ENCODE assay signal across 8 cellular contexts in the genomic region with DNA sequence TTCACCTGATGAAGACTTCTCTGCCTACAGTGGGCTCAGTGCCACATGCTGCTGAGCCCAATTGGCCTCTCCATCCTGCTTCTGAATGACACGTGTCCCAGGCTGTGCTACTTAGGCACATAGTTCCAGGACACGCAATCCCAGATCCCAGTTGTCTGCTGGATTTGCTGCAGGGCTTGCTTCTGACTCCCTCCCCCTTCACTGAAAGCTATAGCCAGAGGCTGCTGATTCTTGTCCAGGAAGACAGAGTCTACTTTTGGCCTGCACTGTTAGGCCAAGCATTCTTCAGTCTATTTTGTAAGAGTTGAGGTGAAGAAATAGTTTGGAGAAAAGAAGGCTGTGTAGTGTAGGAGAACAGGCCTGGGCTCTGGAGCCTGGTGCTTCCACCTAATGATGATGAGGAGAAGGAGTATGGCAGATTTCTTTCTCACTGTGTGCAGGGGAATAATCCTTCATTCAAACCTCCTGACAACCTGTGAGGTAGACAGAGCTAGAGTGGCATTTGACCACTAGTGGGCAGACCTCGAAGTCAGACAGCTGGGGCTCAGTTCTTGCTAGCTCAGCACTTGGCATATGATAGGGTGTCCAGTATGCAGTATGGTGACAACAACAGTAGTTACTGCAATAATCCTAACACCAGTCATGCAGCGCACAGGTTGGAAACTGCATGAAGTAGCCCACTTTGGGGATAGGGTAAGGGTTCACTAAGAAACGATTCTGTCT. TPM values are rescaled to one million over a fixed set of nuclear protein-coding genes. Genes with fewer than 3 reads are reported as not detected.
DNase-seq lines count a peak whose midpoint lies in the region; ATAC-seq, FAIRE-seq and TF ChIP-seq lines count a peak whose summit lies in the region.

No MANE protein-coding gene starts in this region.

- peak; percentile 5; the same call in 1 of the 2 replicates for ATAC-seq in IMR-90 (ENCODE audit: low read depth)
- peak; percentile 96 for ATAC-seq in GM12878
- no peak for ATAC-seq in GM18870 (IDR thresholded peaks at IDR 0.05; ENCODE audit: unreplicated experiment)

- H3K9me3 ChIP-seq in IMR-90 (ENCODE audit: control insufficient read depth, insufficient read depth, low read length) (no peaks in the 10 kb centered on the region), GM12878 (replicated peaks; ENCODE audit: control insufficient read depth, insufficient read depth, low read length) (no peaks in the 10 kb centered on the region)

- H3K4me3 ChIP-seq in IMR-90 (ENCODE audit: insufficient read depth, low read depth, low read length) (no peak overlapping the region), GM12878 (no peak overlapping the region)

- no peak overlapping the region for H2BK5ac ChIP-seq in IMR-90 (ENCODE audit: low read depth, low read length, poor library complexity, severe bottlenecking)

- in situ Hi-C loops in IMR-90 (cut with MboI; ENCODE audit: low sequenced_read_pairs) (no loop called here), GM12878 (cut with MboI) (no loop called here)

- no peak overlapping the region for H3K23ac ChIP-seq in IMR-90 (ENCODE audit: low read depth, low read length)

- intact Hi-C loops in IMR-90 (cut with micrococcal nuclease) (no loop called here), GM12878 (cut with micrococcal nuclease; ENCODE audit: unreplicated experiment) (loop anchor here (10.0 kb wide), 1 partner anchor 133 kb away; no protein-coding TSS in a partner anchor)

- H3K4me2 ChIP-seq in IMR-90 (ENCODE audit: low read depth, low read length) (no peak overlapping the region), GM12878 (ENCODE audit: control insufficient read depth, insufficient read depth) (no peak overlapping the region)

- no peak overlapping the region for H3K4me3 Mint-ChIP-seq in activated T-cell treated with anti-CD3 and anti-CD28 coated beads, Interleukin-2, amount 50 U/mL, for 24 hours

- no peaks in the 10 kb centered on the region for H3K79me2 ChIP-seq in GM12878 (ENCODE audit: control insufficient read depth, insufficient read depth, low read length)

- BruUV-seq in IMR-90 (replicated peaks; lab: Mats Ljungman, UMichigan) (no TSS peak), GM12878 (replicated peaks; lab: Mats Ljungman, UMichigan) (no TSS peak)

- H3K79me1 ChIP-seq in IMR-90 (ENCODE audit: low read depth in 1 of 2, low read length in 2 of 2): peaks cover 0 to 9% of the 10 kb centered on the region in 2 experiments; a peak in 2 of 4 replicates

- H3K27ac ChIP-seq in IMR-90 (ENCODE audit: insufficient read depth, low read length) (no peak overlapping the region; the same call in 1 of the 2 replicates), GM12878 (ENCODE audit: control insufficient read depth, insufficient read depth) (no peak overlapping the region)

- H2AK9ac ChIP-seq in IMR-90 (replicated peaks; ENCODE audit: low read depth, low read length, poor library complexity): peak overlapping the region; percentile 53

- H4K20me1 ChIP-seq in IMR-90 (ENCODE audit: insufficient read depth, low read length): no peaks in the 10 kb centered on the region
- no peaks in the 10 kb centered on the region for H4K20me1 ChIP-seq in GM12878 (ENCODE audit: control insufficient read depth, insufficient read depth)

- dilution Hi-C loops in IMR-90 (cut with HindIII; ENCODE audit: low sequenced_read_pairs, unreplicated experiment): no loop called here

- SMC1A ChIA-PET in GM12878 (lab: Charles Lee; ENCODE audit: uncharacterized antibody, unreplicated experiment): interaction anchor here (0.6 to 2.5 kb wide), 2 partner anchors 10 to 186 kb away, joined by 3 to 7 read pairs; no protein-coding TSS in a partner anchor

- H2AFZ ChIP-seq in IMR-90 (replicated peaks; ENCODE audit: low read length, poor library complexity) (no peak overlapping the region), GM12878 (ENCODE audit: control insufficient read depth, low read depth, low read length) (no peak overlapping the region)

- H3K9me3 Mint-ChIP-seq in activated T-cell treated with anti-CD3 and anti-CD28 coated beads, Interleukin-2, amount 50 U/mL, for 24 hours: no peaks in the 10 kb centered on the region

- TF ChIP-seq CTCF in IMR-90 (conservative IDR thresholded peaks at IDR 0.05; ENCODE audit: low read depth, low read length): peak; percentile 28; the same call in 1 of the 2 replicates
- peak; percentile 43 to 71 (median 70) for TF ChIP-seq CTCF in GM12878 (IDR thresholded peaks at IDR 0.05 in 2 of 3, conservative IDR thresholded peaks at IDR 0.05 in 1 of 3; ENCODE audit: control insufficient read depth in 2 of 3, extremely low read depth in 1 of 3, insufficient read depth in 1 of 3, low read depth in 3 of 3, low read length in 3 of 3)

- H3K36me3 Mint-ChIP-seq in activated T-cell treated with anti-CD3 and anti-CD28 coated beads, Interleukin-2, amount 50 U/mL, for 24 hours (ENCODE audit: low read depth): no peaks in the 10 kb centered on the region

- peak overlapping the region; percentile 21; the same call in 2 of the 3 replicates for H2BK15ac ChIP-seq in IMR-90 (ENCODE audit: low read depth, low read length)

- H3K27me3 Mint-ChIP-seq in activated T-cell treated with anti-CD3 and anti-CD28 coated beads, Interleukin-2, amount 50 U/mL, for 24 hours: no peaks in the 10 kb centered on the region

- no peaks in the 10 kb centered on the region for H3K4me1 Mint-ChIP-seq in activated T-cell treated with anti-CD3 and anti-CD28 coated beads, Interleukin-2, amount 50 U/mL, for 24 hours (ENCODE audit: low read depth)

- DNase-seq in NCI-H2029 (lab: John Stamatoyannopoulos, UW) (peak; percentile 25), NCI-H2029 treated with DMSO at 0.1 percent for 48 hours (lab: John Stamatoyannopoulos, UW) (no peak), IMR-90 (peak; percentile 51), GM12878 (ENCODE audit: low read depth, low spot score) (no peak), left kidney (ENCODE audit: low read depth, low spot score) (peak; percentile 51)
- no peak for DNase-seq in activated T-cell treated with anti-CD3 and anti-CD28 coated beads, Interleukin-2, amount 50 U/mL, for 24 hours
- DNase-seq in activated effector memory CD4-positive, alpha-beta T cell treated with anti-CD3 and anti-CD28 coated beads, Interleukin-2, amount 50 U/mL, for 16 hours: no peak

- H3K14ac ChIP-seq in IMR-90 (replicated peaks; ENCODE audit: low read depth, low read length): no peak overlapping the region; the same call in 1 of the 2 replicates

- peak overlapping the region; percentile 13; the same call in 1 of the 2 replicates for H3K4ac ChIP-seq in IMR-90 (ENCODE audit: low read depth, low read length)

- no peaks in the 10 kb centered on the region for H3K27me3 ChIP-seq in IMR-90 (ENCODE audit: control insufficient read depth, insufficient read depth, low read length)
- no peaks in the 10 kb centered on the region for H3K27me3 ChIP-seq in GM12878 (replicated peaks in 1 of 2; ENCODE audit: control insufficient read depth in 2 of 2, insufficient read depth in 2 of 2, low read length in 1 of 2)

- no peak overlapping the region for H3K27ac Mint-ChIP-seq in activated T-cell treated with anti-CD3 and anti-CD28 coated beads, Interleukin-2, amount 50 U/mL, for 24 hours

- no peak overlapping the region for H3K56ac ChIP-seq in IMR-90 (ENCODE audit: extremely low read depth, insufficient read depth, low read length)

- peaks cover 12% of the 10 kb centered on the region for H3K9me1 ChIP-seq in IMR-90 (ENCODE audit: insufficient read depth, low read length)

- H3K9ac ChIP-seq in IMR-90 (ENCODE audit: low read depth, low read length): no peak overlapping the region
- no peak overlapping the region for H3K9ac ChIP-seq in GM12878 (ENCODE audit: control insufficient read depth, insufficient read depth, low read length)

- peak overlapping the region; percentile 40; the same call in 1 of the 2 replicates for H2BK120ac ChIP-seq in IMR-90 (ENCODE audit: low read depth, low read length)

- RAD21 ChIA-PET in GM12878 (lab: Charles Lee; ENCODE audit: unreplicated experiment): no interaction called here

- H2BK20ac ChIP-seq in IMR-90 (ENCODE audit: low read depth, low read length): peak overlapping the region; percentile 72

- CTCF ChIA-PET in IMR-90 (lab: Yijun Ruan, JAX) (interaction anchor here (0.8 to 1.1 kb wide), 2 partner anchors 20 to 129 kb away, joined by 3 to 4 read pairs; no protein-coding TSS in a partner anchor), GM12878 (lab: Yijun Ruan, JAX) (interaction anchor here (0.9 to 1.6 kb wide), 7 partner anchors 11 to 289 kb away, joined by 3 to 4 read pairs (median 3); no protein-coding TSS in a partner anchor)

- TF ChIP-seq EP300 in GM12878 (IDR thresholded peaks at IDR 0.05; ENCODE audit: borderline replicate concordance in 1 of 2, control insufficient read depth in 1 of 2, low read depth in 2 of 2, low read length in 2 of 2): no peak

- TF ChIP-seq POLR2A in IMR-90 (IDR thresholded peaks at IDR 0.05; ENCODE audit: low read depth, low read length): no peak
- no peak for TF ChIP-seq POLR2A in GM12878 (IDR thresholded peaks at IDR 0.05; ENCODE audit: low read depth, low read length)

- peak overlapping the region; percentile 57; the same call in 1 of the 2 replicates for H2AK5ac ChIP-seq in IMR-90 (ENCODE audit: low read depth, low read length)

- peak overlapping the region; percentile 7; the same call in 1 of the 2 replicates for H4K5ac ChIP-seq in IMR-90 (ENCODE audit: low read depth, low read length)

- 0 out of 2 replicates have a peak overlapping the region, but pooled peaks have one; percentile 5 for H4K91ac ChIP-seq in IMR-90 (ENCODE audit: insufficient read depth, low read depth, low read length)

- 86% methylated on average over 2 of the region's 5 CpGs; no CpG with 5 or more reads in 1 of the 2 experiments for WGBS in IMR-90 (ENCODE audit: extremely low coverage in 2 of 2, insufficient read length in 1 of 2), 2 experiments
- 78% methylated on average over 5 of the region's 5 CpGs for WGBS in GM12878 (ENCODE audit: insufficient coverage, insufficient replicate concordance, low lambda C conversion rate, missing lambda C conversion rate)

- H3K4me1 ChIP-seq in IMR-90 (ENCODE audit: control insufficient read depth, insufficient read depth, low read length): peaks cover 19% of the 10 kb centered on the region
- no peaks in the 10 kb centered on the region for H3K4me1 ChIP-seq in GM12878 (ENCODE audit: control insufficient read depth, insufficient read depth, low read length)

- POLR2A ChIA-PET in IMR-90 (lab: Charles Lee; ENCODE audit: unreplicated experiment): interaction anchor here (0.6 kb wide), 1 partner anchor 354 kb away, joined by 4 read pairs; no protein-coding TSS in a partner anchor
- POLR2A ChIA-PET in GM12878 (lab: Charles Lee): no interaction called here

- TF ChIP-seq RAD21 in IMR-90 (IDR thresholded peaks at IDR 0.05; ENCODE audit: low read length): no peak
- peak; percentile 49 for TF ChIP-seq RAD21 in GM12878 (IDR thresholded peaks at IDR 0.05; ENCODE audit: insufficient read depth, low read depth, low read length)

- H3K18ac ChIP-seq in IMR-90 (ENCODE audit: low read depth, low read length): peak overlapping the region; percentile 36; the same call in 1 of the 2 replicates

- no peak for FAIRE-seq in GM12878 (lab: Jason Lieb, UNC)

- H4K8ac ChIP-seq in IMR-90 (ENCODE audit: low read depth in 2 of 2, low read length in 2 of 2): peak overlapping the region in 1 of 2 experiments; percentile 1; a peak in 1 of 4 replicates

- H3K36me3 ChIP-seq in IMR-90 (ENCODE audit: control insufficient read depth, insufficient read depth, low read length) (no peaks in the 10 kb centered on the region), GM12878 (ENCODE audit: control insufficient read depth in 2 of 2, insufficient read depth in 2 of 2, low read length in 1 of 2) (no peaks in the 10 kb centered on the region)

RNA-seq across cellular contexts. Expression of a gene that starts 19.5 kb away (rescaled TPM):
- under 0.01 and 0.28 TPM in 2 replicates for total RNA-seq in IMR-90 (2012; rRNA removed)
- 0.04 and 0.09 TPM in 2 replicates for polyA plus RNA-seq in IMR-90 (2012; rRNA removed)
- polyA plus RNA-seq in IMR-90 (2012; cell fraction: cytosol; rRNA removed): 0.02 TPM in 1 of 2 replicates, not detected in the other
- polyA plus RNA-seq in IMR-90 (2012; cell fraction: nucleus; rRNA removed; ENCODE audit: low replicate concordance): 0.05 TPM in 1 of 2 replicates, not detected in the other
- not detected in 2 replicates for total RNA-seq in GM12878 (2013; cell fraction: nucleolus; rRNA removed)
- total RNA-seq in GM12878 (2014; rRNA removed): not detected in 2 replicates
- total RNA-seq in GM12878 (2014; rRNA removed; fragmentation: Illumina TruSeq; extraction: Trizol): not detected in 2 replicates
- total RNA-seq in GM12878 (2021): not detected in 2 replicates
- polyA plus RNA-seq in GM12878 (2011; ENCODE audit: low read depth): not detected
- polyA plus RNA-seq in GM12878 (2011; rRNA removed): not detected in 2 replicates
- polyA plus RNA-seq in GM12878 (2011; cell fraction: cytosol; rRNA removed): not detected in 2 replicates
- not detected in 2 replicates for polyA plus RNA-seq in GM12878 (2011; cell fraction: nucleus; rRNA removed)
- polyA plus RNA-seq in GM12878 (2012): not detected in 2 replicates
- not detected in 2 replicates for polyA plus RNA-seq in GM12878 (2014; fragmentation: Illumina TruSeq; extraction: Trizol)
- polyA plus RNA-seq in GM12878 (2014; fragmentation: Nextera tagmentation; extraction: Ambion mirVana): under 1 TPM in 1 of 2 experiments, not detected in 1; 0.03 TPM
- polyA plus RNA-seq in GM12878 (2014; rRNA removed): not detected in 2 replicates
- polyA plus RNA-seq in GM12878 (2016; fragmentation: Nextera tagmentation; extraction: Ambion mirVana): under 1 TPM; 0.42 to 0.47 TPM
- not detected in 2 replicates for polyA minus RNA-seq in GM12878 (2011; rRNA and poly(A)+ RNA removed)
- not detected in 2 replicates for polyA minus RNA-seq in GM12878 (2011; cell fraction: cytosol; rRNA and poly(A)+ RNA removed)
- not detected in 2 replicates for polyA minus RNA-seq in GM12878 (2011; cell fraction: nucleus; rRNA and poly(A)+ RNA removed)

RNA-seq across cellular contexts. Expression of a gene that starts 34.0 kb away (rescaled TPM):
- total RNA-seq in IMR-90 (2012; rRNA removed): under 0.01 and 0.36 TPM in 2 replicates
- 0.26 TPM in 2 replicates for polyA plus RNA-seq in IMR-90 (2012; rRNA removed)
- polyA plus RNA-seq in IMR-90 (2012; cell fraction: cytosol; rRNA removed): 0.06 and 0.09 TPM in 2 replicates
- 0.08 and 0.50 TPM in 2 replicates for polyA plus RNA-seq in IMR-90 (2012; cell fraction: nucleus; rRNA removed; ENCODE audit: low replicate concordance)
- total RNA-seq in GM12878 (2013; cell fraction: nucleolus; rRNA removed): not detected in 2 replicates
- 0.06 TPM in 1 of 2 replicates, not detected in the other for total RNA-seq in GM12878 (2014; rRNA removed)
- total RNA-seq in GM12878 (2014; rRNA removed; fragmentation: Illumina TruSeq; extraction: Trizol): 0.09 TPM in 1 of 2 replicates, not detected in the other
- total RNA-seq in GM12878 (2021): 0.08 TPM in 1 of 2 replicates, not detected in the other
- polyA plus RNA-seq in GM12878 (2011; ENCODE audit: low read depth): 0.28 TPM
- 0.03 and 0.06 TPM in 2 replicates for polyA plus RNA-seq in GM12878 (2011; rRNA removed)
- polyA plus RNA-seq in GM12878 (2011; cell fraction: cytosol; rRNA removed): 0.05 TPM in 1 of 2 replicates, not detected in the other
- 0.07 TPM in 1 of 2 replicates, not detected in the other for polyA plus RNA-seq in GM12878 (2011; cell fraction: nucleus; rRNA removed)
- 0.07 and 0.08 TPM in 2 replicates for polyA plus RNA-seq in GM12878 (2012)
- 0.13 and 0.51 TPM in 2 replicates for polyA plus RNA-seq in GM12878 (2014; fragmentation: Illumina TruSeq; extraction: Trizol)
- polyA plus RNA-seq in GM12878 (2014; fragmentation: Nextera tagmentation; extraction: Ambion mirVana): under 1 TPM; 0.04 to 0.27 TPM
- 0.03 TPM in 1 of 2 replicates, not detected in the other for polyA plus RNA-seq in GM12878 (2014; rRNA removed)
- polyA plus RNA-seq in GM12878 (2016; fragmentation: Nextera tagmentation; extraction: Ambion mirVana): under 1 TPM; 0.54 to 0.67 TPM
- not detected in 2 replicates for polyA minus RNA-seq in GM12878 (2011; rRNA and poly(A)+ RNA removed)
- not detected in 2 replicates for polyA minus RNA-seq in GM12878 (2011; cell fraction: cytosol; rRNA and poly(A)+ RNA removed)
- polyA minus RNA-seq in GM12878 (2011; cell fraction: nucleus; rRNA and poly(A)+ RNA removed): not detected in 2 replicates

Comparison
In these comparisons a context has a peak if more than half of its experiments do, and no peak if none do; other contexts are left out.
1. DNase-seq: peak in NCI-H2029 (single experiment), IMR-90 (single experiment) and left kidney (single experiment); none in NCI-H2029 treated with DMSO at 0.1 percent for 48 hours (single experiment), GM12878 (single experiment), activated T-cell treated with anti-CD3 and anti-CD28 coated beads, Interleukin-2, amount 50 U/mL, for 24 hours (single experiment) and activated effector memory CD4-positive, alpha-beta T cell treated with anti-CD3 and anti-CD28 coated beads, Interleukin-2, amount 50 U/mL, for 16 hours (single experiment).